Comparison of ENCODE assay signal across 1 cellular context in the genomic region with DNA sequence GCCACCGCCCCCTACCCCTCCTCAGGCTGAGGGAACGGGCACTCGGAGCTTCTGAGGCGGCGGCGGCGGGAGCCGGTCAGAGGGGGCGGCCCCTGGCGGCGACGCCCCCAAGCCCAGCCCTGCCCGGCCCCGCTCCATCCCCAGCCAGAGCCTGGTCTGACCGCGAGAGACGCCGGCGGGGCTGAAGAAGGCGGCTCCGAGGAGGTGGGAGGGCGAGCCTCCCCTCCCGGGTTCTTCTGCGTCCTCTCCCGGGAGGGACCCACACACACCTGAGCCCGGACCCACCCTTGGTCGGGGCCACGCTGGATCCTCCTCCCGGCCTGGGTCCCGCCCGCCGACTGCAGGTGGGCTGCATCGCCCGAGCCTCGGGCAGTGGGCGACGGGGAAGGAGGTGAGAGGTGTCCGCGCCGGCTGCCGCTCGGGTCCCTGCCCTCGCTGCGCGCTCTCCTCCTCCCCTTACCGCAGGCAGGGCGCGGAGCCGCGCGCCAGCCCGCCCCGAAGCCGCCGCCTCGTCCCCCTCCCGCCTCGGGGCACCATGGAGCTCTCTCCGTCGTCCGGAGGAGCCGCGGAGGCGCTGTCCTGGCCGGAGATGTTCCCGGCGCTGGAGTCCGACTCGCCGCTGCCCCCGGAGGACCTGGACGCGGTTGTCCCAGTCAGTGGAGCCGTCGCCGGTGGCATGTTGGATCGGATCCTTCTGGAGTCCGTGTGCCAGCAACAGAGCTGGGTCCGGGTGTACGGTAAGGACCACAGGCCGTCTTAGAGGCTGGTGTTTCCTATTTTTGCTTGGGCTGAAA.
A peak's percentile ranks its signal among the peaks of the same experiment; 100 is the strongest.
TF ChIP-seq lines count a peak whose summit lies in the region.

RASAL2 (plus strand) TSS at position 147 of the 794 bp plus-strand sequence; CDS start at position 536, 389 bp downstream.

TF ChIP-seq in HepG2, 621 proteins besides CTCF, POLR2A, EP300 and RAD21 (continued from another document and continues in another):
- no peak for TF ChIP-seq ATM (IDR thresholded peaks at IDR 0.05; ENCODE audit: borderline replicate concordance)
- TF ChIP-seq, protein P1, sequence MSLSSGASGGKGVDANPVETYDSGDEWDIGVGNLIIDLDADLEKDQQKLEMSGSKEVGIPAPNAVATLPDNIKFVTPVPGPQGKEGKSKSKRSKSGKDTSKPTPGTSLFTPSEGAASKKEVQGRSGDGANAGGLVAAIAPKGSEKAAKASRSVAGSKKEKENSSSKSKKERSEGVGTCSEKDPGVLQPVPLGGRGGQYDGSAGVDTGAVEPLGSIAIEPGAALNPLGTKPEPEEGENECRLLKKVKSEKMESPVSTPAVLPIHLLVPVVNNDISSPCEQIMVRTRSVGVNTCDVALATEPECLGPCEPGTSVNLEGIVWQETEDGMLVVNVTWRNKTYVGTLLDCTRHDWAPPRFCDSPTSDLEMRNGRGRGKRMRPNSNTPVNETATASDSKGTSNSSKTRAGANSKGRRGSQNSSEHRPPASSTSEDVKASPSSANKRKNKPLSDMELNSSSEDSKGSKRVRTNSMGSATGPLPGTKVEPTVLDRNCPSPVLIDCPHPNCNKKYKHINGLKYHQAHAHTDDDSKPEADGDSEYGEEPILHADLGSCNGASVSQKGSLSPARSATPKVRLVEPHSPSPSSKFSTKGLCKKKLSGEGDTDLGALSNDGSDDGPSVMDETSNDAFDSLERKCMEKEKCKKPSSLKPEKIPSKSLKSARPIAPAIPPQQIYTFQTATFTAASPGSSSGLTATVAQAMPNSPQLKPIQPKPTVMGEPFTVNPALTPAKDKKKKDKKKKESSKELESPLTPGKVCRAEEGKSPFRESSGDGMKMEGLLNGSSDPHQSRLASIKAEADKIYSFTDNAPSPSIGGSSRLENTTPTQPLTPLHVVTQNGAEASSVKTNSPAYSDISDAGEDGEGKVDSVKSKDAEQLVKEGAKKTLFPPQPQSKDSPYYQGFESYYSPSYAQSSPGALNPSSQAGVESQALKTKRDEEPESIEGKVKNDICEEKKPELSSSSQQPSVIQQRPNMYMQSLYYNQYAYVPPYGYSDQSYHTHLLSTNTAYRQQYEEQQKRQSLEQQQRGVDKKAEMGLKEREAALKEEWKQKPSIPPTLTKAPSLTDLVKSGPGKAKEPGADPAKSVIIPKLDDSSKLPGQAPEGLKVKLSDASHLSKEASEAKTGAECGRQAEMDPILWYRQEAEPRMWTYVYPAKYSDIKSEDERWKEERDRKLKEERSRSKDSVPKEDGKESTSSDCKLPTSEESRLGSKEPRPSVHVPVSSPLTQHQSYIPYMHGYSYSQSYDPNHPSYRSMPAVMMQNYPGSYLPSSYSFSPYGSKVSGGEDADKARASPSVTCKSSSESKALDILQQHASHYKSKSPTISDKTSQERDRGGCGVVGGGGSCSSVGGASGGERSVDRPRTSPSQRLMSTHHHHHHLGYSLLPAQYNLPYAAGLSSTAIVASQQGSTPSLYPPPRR (CRISPR knock-in tag; IDR thresholded peaks at IDR 0.05; ENCODE audit: borderline replicate concordance), result no peak
- peak; percentile 51 for TF ChIP-seq CCDC6 (CRISPR knock-in tag; IDR thresholded peaks at IDR 0.05)
- TF ChIP-seq ZNF451 (CRISPR knock-in tag; IDR thresholded peaks at IDR 0.05), result no peak
- TF ChIP-seq, protein P2, sequence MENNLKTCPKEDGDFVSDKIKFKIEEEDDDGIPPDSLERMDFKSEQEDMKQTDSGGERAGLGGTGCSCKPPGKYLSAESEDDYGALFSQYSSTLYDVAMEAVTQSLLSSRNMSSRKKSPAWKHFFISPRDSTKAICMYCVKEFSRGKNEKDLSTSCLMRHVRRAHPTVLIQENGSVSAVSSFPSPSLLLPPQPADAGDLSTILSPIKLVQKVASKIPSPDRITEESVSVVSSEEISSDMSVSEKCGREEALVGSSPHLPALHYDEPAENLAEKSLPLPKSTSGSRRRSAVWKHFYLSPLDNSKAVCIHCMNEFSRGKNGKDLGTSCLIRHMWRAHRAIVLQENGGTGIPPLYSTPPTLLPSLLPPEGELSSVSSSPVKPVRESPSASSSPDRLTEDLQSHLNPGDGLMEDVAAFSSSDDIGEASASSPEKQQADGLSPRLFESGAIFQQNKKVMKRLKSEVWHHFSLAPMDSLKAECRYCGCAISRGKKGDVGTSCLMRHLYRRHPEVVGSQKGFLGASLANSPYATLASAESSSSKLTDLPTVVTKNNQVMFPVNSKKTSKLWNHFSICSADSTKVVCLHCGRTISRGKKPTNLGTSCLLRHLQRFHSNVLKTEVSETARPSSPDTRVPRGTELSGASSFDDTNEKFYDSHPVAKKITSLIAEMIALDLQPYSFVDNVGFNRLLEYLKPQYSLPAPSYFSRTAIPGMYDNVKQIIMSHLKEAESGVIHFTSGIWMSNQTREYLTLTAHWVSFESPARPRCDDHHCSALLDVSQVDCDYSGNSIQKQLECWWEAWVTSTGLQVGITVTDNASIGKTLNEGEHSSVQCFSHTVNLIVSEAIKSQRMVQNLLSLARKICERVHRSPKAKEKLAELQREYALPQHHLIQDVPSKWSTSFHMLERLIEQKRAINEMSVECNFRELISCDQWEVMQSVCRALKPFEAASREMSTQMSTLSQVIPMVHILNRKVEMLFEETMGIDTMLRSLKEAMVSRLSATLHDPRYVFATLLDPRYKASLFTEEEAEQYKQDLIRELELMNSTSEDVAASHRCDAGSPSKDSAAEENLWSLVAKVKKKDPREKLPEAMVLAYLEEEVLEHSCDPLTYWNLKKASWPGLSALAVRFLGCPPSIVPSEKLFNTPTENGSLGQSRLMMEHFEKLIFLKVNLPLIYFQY (CRISPR knock-in tag; IDR thresholded peaks at IDR 0.05; ENCODE audit: borderline replicate concordance), result 0 out of 2 replicates have a peak, but pooled peaks have one; percentile 42
- TF ChIP-seq EZH2 (conservative IDR thresholded peaks at IDR 0.05; ENCODE audit: low read depth, low read length), result no peak
- no peak for TF ChIP-seq LCORL (IDR thresholded peaks at IDR 0.05)
- TF ChIP-seq LCORL (CRISPR knock-in tag; IDR thresholded peaks at IDR 0.05), result no peak
- TF ChIP-seq ZNF607 (CRISPR knock-in tag; IDR thresholded peaks at IDR 0.05; ENCODE audit: borderline replicate concordance), result peak; percentile 72; the same call in 1 of the 2 replicates
- TF ChIP-seq ASH2L (IDR thresholded peaks at IDR 0.05; ENCODE audit: insufficient read length, low read depth, low read length), result peak; percentile 83
- no peak for TF ChIP-seq HINFP (CRISPR knock-in tag; IDR thresholded peaks at IDR 0.05; ENCODE audit: low read depth)
- TF ChIP-seq KMT2B (CRISPR knock-in tag; IDR thresholded peaks at IDR 0.05), result peak; percentile 81
- TF ChIP-seq ZNF335 (CRISPR knock-in tag; IDR thresholded peaks at IDR 0.05), result no peak
- no peak for TF ChIP-seq ATF1 (CRISPR knock-in tag; IDR thresholded peaks at IDR 0.05)
- TF ChIP-seq SMYD3 (CRISPR knock-in tag; IDR thresholded peaks at IDR 0.05), result peak; percentile 70; the same call in 1 of the 2 replicates
- no peak for TF ChIP-seq POLR2AphosphoS2 (IDR thresholded peaks at IDR 0.05; ENCODE audit: low read depth, low read length)
- TF ChIP-seq STAT6 (CRISPR knock-in tag; IDR thresholded peaks at IDR 0.05; ENCODE audit: borderline replicate concordance), result no peak
- TF ChIP-seq ZSCAN29 (CRISPR knock-in tag; conservative IDR thresholded peaks at IDR 0.05), result no peak; the same call in 1 of the 2 replicates
- no peak for TF ChIP-seq ZNF552 (CRISPR knock-in tag; IDR thresholded peaks at IDR 0.05; ENCODE audit: borderline replicate concordance)
- no peak for TF ChIP-seq NR2F6 (IDR thresholded peaks at IDR 0.05)
- no peak for TF ChIP-seq NR2F6 (CRISPR knock-in tag; IDR thresholded peaks at IDR 0.05)
- TF ChIP-seq ZFYVE20 (CRISPR knock-in tag; IDR thresholded peaks at IDR 0.05; ENCODE audit: borderline replicate concordance, low read depth), result no peak
- TF ChIP-seq ZFP37 (CRISPR knock-in tag; IDR thresholded peaks at IDR 0.05; ENCODE audit: borderline replicate concordance), result no peak
- no peak for TF ChIP-seq HNRNPH1 (optimal IDR thresholded peaks at IDR 0.05; ENCODE audit: low read depth, low read length)
- TF ChIP-seq ZFP62 (CRISPR knock-in tag; IDR thresholded peaks at IDR 0.05), result no peak
- TF ChIP-seq NCOA1 (CRISPR knock-in tag; IDR thresholded peaks at IDR 0.05), result no peak
- TF ChIP-seq ZNF232 (CRISPR knock-in tag; IDR thresholded peaks at IDR 0.05; ENCODE audit: borderline replicate concordance), result no peak
- 0 out of 2 replicates have a peak, but pooled peaks have one; percentile 13 for TF ChIP-seq NRL (CRISPR knock-in tag; IDR thresholded peaks at IDR 0.05; ENCODE audit: borderline replicate concordance)
- TF ChIP-seq ZNF746 (CRISPR knock-in tag; IDR thresholded peaks at IDR 0.05), result no peak
- TF ChIP-seq, protein P3, sequence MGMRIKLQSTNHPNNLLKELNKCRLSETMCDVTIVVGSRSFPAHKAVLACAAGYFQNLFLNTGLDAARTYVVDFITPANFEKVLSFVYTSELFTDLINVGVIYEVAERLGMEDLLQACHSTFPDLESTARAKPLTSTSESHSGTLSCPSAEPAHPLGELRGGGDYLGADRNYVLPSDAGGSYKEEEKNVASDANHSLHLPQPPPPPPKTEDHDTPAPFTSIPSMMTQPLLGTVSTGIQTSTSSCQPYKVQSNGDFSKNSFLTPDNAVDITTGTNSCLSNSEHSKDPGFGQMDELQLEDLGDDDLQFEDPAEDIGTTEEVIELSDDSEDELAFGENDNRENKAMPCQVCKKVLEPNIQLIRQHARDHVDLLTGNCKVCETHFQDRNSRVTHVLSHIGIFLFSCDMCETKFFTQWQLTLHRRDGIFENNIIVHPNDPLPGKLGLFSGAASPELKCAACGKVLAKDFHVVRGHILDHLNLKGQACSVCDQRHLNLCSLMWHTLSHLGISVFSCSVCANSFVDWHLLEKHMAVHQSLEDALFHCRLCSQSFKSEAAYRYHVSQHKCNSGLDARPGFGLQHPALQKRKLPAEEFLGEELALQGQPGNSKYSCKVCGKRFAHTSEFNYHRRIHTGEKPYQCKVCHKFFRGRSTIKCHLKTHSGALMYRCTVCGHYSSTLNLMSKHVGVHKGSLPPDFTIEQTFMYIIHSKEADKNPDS (CRISPR knock-in tag; IDR thresholded peaks at IDR 0.05), result no peak
- TF ChIP-seq JDP2 (CRISPR knock-in tag; IDR thresholded peaks at IDR 0.05; ENCODE audit: borderline replicate concordance), result no peak
- TF ChIP-seq SPEN (CRISPR knock-in tag; IDR thresholded peaks at IDR 0.05; ENCODE audit: low read depth), result 0 out of 2 replicates have a peak, but pooled peaks have one; percentile 57
- TF ChIP-seq ZNF382 (CRISPR knock-in tag; IDR thresholded peaks at IDR 0.05; ENCODE audit: borderline replicate concordance), result no peak
- no peak for TF ChIP-seq ZSCAN12 (CRISPR knock-in tag; IDR thresholded peaks at IDR 0.05)
- TF ChIP-seq, protein P4, sequence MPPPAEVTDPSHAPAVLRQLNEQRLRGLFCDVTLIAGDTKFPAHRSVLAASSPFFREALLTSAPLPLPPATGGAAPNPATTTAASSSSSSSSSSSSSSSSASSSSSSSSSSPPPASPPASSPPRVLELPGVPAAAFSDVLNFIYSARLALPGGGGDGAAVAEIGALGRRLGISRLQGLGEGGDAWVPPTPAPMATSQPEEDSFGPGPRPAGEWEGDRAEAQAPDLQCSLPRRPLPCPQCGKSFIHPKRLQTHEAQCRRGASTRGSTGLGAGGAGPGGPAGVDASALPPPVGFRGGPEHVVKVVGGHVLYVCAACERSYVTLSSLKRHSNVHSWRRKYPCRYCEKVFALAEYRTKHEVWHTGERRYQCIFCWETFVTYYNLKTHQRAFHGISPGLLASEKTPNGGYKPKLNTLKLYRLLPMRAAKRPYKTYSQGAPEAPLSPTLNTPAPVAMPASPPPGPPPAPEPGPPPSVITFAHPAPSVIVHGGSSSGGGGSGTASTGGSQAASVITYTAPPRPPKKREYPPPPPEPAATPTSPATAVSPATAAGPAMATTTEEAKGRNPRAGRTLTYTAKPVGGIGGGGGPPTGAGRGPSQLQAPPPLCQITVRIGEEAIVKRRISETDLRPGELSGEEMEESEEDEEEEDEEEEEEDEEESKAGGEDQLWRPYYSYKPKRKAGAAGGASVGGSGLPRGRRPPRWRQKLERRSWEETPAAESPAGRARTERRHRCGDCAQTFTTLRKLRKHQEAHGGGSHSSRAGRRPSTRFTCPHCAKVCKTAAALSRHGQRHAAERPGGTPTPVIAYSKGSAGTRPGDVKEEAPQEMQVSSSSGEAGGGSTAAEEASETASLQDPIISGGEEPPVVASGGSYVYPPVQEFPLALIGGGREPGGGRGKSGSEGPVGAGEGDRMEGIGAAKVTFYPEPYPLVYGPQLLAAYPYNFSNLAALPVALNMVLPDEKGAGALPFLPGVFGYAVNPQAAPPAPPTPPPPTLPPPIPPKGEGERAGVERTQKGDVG (CRISPR knock-in tag; IDR thresholded peaks at IDR 0.05; ENCODE audit: borderline replicate concordance), result no peak
- TF ChIP-seq U2AF1 (optimal IDR thresholded peaks at IDR 0.05; ENCODE audit: low read depth, low read length), result no peak
- TF ChIP-seq, protein P5, sequence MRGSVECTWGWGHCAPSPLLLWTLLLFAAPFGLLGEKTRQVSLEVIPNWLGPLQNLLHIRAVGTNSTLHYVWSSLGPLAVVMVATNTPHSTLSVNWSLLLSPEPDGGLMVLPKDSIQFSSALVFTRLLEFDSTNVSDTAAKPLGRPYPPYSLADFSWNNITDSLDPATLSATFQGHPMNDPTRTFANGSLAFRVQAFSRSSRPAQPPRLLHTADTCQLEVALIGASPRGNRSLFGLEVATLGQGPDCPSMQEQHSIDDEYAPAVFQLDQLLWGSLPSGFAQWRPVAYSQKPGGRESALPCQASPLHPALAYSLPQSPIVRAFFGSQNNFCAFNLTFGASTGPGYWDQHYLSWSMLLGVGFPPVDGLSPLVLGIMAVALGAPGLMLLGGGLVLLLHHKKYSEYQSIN (CRISPR knock-in tag; IDR thresholded peaks at IDR 0.05; ENCODE audit: borderline replicate concordance), result no peak
- 0 out of 2 replicates have a peak, but pooled peaks have one; percentile 63 for TF ChIP-seq ZNF333 (CRISPR knock-in tag; IDR thresholded peaks at IDR 0.05; ENCODE audit: borderline replicate concordance)
